9 cellular contexts compared by ENCODE assay signal in genomic region chr12:32270818-32271710, GRCh38.
DNase-seq lines count a peak whose midpoint lies in the region; ATAC-seq and TF ChIP-seq lines count a peak whose summit lies in the region.
"Had no signal": no experiment of that assay in that cellular context is flagged by ENCODE, and none has a peak within 500 bp of the region (broad histone marks: within the 10 kb centered on the region; RNA-seq: fewer than 3 reads in every experiment).

No MANE protein-coding gene starts in this region.

- no peaks in the 10 kb centered on the region for H3K4me1 ChIP-seq in CD4-positive, alpha-beta memory T cell (ENCODE audit: insufficient read depth, low read length)
- peaks cover 18% of the 10 kb centered on the region for H3K4me1 ChIP-seq in CD8-positive, alpha-beta memory T cell (ENCODE audit: insufficient read depth, low read length)

- no peaks in the 10 kb centered on the region for H3K9me3 ChIP-seq in CD4-positive, alpha-beta memory T cell (ENCODE audit: control insufficient read depth in 1 of 2, low read length in 2 of 2)
- H3K9me3 ChIP-seq in CD8-positive, alpha-beta memory T cell (ENCODE audit: low read length): no peaks in the 10 kb centered on the region

- no peaks in the 10 kb centered on the region for H3K36me3 ChIP-seq in CD4-positive, alpha-beta memory T cell (ENCODE audit: insufficient read depth, low read length)
- H3K36me3 ChIP-seq in CD8-positive, alpha-beta memory T cell (ENCODE audit: insufficient read depth, low read length): no peaks in the 10 kb centered on the region

- DNase-seq in CD4-positive, alpha-beta memory T cell: no peak
- DNase-seq in NAMALWA (ENCODE audit: low spot score): peak; percentile 30
- DNase-seq in epithelial cell of esophagus (ENCODE audit: low read depth): peak; percentile 43
- peak; percentile 68 for DNase-seq in neural crest cell (ENCODE audit: low read depth, low spot score)
- DNase-seq in A172 (ENCODE audit: low spot score): no peak
- DNase-seq in activated T-cell treated with anti-CD3 and anti-CD28 coated beads for 4 hours: no peak
- no peak for DNase-seq in CD8-positive, alpha-beta memory T cell

- H3K27ac ChIP-seq in CD4-positive, alpha-beta memory T cell (ENCODE audit: low read depth, low read length): no peak overlapping the region
- no peak overlapping the region for H3K27ac ChIP-seq in CD8-positive, alpha-beta memory T cell (ENCODE audit: low read depth, low read length)
- H3K27ac ChIP-seq: RWPE1 had no signal

- H3K4me1 Mint-ChIP-seq in CD4-positive, alpha-beta memory T cell: peaks cover 6 to 15% (median 12%) of the 10 kb centered on the region in 4 donors
- peaks cover 56% of the 10 kb centered on the region for H3K4me1 Mint-ChIP-seq in neural crest cell
- H3K4me1 Mint-ChIP-seq in CD8-positive, alpha-beta memory T cell: peaks cover 16 to 17% (median 17%) of the 10 kb centered on the region in 3 donors

- H3K27me3 ChIP-seq in CD4-positive, alpha-beta memory T cell (ENCODE audit: insufficient read depth, low read length): no peaks in the 10 kb centered on the region
- H3K27me3 ChIP-seq in CD8-positive, alpha-beta memory T cell (ENCODE audit: insufficient read depth, low read length, poor library complexity, severe bottlenecking): no peaks in the 10 kb centered on the region

- TF ChIP-seq CTCF in epithelial cell of esophagus (IDR thresholded peaks at IDR 0.05; ENCODE audit: insufficient read depth, low read depth, low read length, missing control alignments) (no peak), neural crest cell (conservative IDR thresholded peaks at IDR 0.05) (no peak)

- CTCF ChIA-PET in CD4-positive, alpha-beta memory T cell (lab: Charles Lee; ENCODE audit: partially characterized antibody): no interaction called here
- CTCF ChIA-PET in CD8-positive, alpha-beta memory T cell (lab: Charles Lee): interaction anchor here (0.5 kb wide), 1 partner anchor 156 kb away, joined by 3 read pairs; no protein-coding TSS in a partner anchor

- no peaks in the 10 kb centered on the region for H3K36me3 Mint-ChIP-seq in CD4-positive, alpha-beta memory T cell
- H3K36me3 Mint-ChIP-seq in neural crest cell (ENCODE audit: low read depth): peaks cover 3% of the 10 kb centered on the region
- H3K36me3 Mint-ChIP-seq in CD8-positive, alpha-beta memory T cell: peaks cover 0 to 1% (median 0%) of the 10 kb centered on the region in 3 donors

- H3K27ac Mint-ChIP-seq in CD4-positive, alpha-beta memory T cell: peak overlapping the region in 4 of 7 donors; percentile 4 to 67 (median 50)
- peak overlapping the region; percentile 92 for H3K27ac Mint-ChIP-seq in neural crest cell (ENCODE audit: unreplicated experiment)
- H3K27ac Mint-ChIP-seq in CD8-positive, alpha-beta memory T cell: peak overlapping the region in 2 of 8 donors; percentile 1 to 8

- H3K4me3 ChIP-seq in CD4-positive, alpha-beta memory T cell (ENCODE audit: low read length in 2 of 2): no peak overlapping the region
- no peak overlapping the region for H3K4me3 ChIP-seq in epithelial cell of esophagus (ENCODE audit: low read length)
- H3K4me3 ChIP-seq in CD8-positive, alpha-beta memory T cell (ENCODE audit: low read length): no peak overlapping the region

- no peaks in the 10 kb centered on the region for H3K9me3 Mint-ChIP-seq in CD4-positive, alpha-beta memory T cell
- no peaks in the 10 kb centered on the region for H3K9me3 Mint-ChIP-seq in neural crest cell
- H3K9me3 Mint-ChIP-seq in CD8-positive, alpha-beta memory T cell: peaks cover 0 to 1% (median 0%) of the 10 kb centered on the region in 5 donors

- H3K27me3 Mint-ChIP-seq in CD4-positive, alpha-beta memory T cell: no peaks in the 10 kb centered on the region
- no peaks in the 10 kb centered on the region for H3K27me3 Mint-ChIP-seq in neural crest cell (ENCODE audit: low read depth)
- no peaks in the 10 kb centered on the region for H3K27me3 Mint-ChIP-seq in CD8-positive, alpha-beta memory T cell

- intact Hi-C loops in CD4-positive, alpha-beta memory T cell (cut with micrococcal nuclease): no loop called here

- POLR2A ChIA-PET in CD4-positive, alpha-beta memory T cell (lab: Charles Lee; ENCODE audit: partially characterized antibody): no interaction called here
- POLR2A ChIA-PET in CD8-positive, alpha-beta memory T cell (lab: Charles Lee): interaction anchor here (0.5 kb wide), 1 partner anchor 9 kb away, joined by 3 read pairs; no protein-coding TSS in a partner anchor

- no peak for ATAC-seq in HG02938 (IDR thresholded peaks at IDR 0.05; ENCODE audit: unreplicated experiment)

- H3K4me3 Mint-ChIP-seq in CD4-positive, alpha-beta memory T cell: no peak overlapping the region
- H3K4me3 Mint-ChIP-seq in neural crest cell: peak overlapping the region; percentile 48
- no peak overlapping the region for H3K4me3 Mint-ChIP-seq in CD8-positive, alpha-beta memory T cell

Comparison
In these comparisons a context has a peak if more than half of its experiments do, and no peak if none do; other contexts are left out.
1. DNase-seq: peak in NAMALWA (single experiment), epithelial cell of esophagus (single experiment) and neural crest cell (single experiment); none in CD4-positive, alpha-beta memory T cell (0 of 5), A172 (single experiment), activated T-cell treated with anti-CD3 and anti-CD28 coated beads for 4 hours (single experiment) and CD8-positive, alpha-beta memory T cell (0 of 5).